In genomic region chr20:21129861-21130260, GRCh38 we compare ENCODE assay signal across 28 cellular contexts. TPM values are rescaled to one million over a fixed set of nuclear protein-coding genes. Genes with fewer than 3 reads are reported as not detected.
DNase-seq lines count a peak whose midpoint lies in the region; ATAC-seq and TF ChIP-seq lines count a peak whose summit lies in the region.
"Had no signal": no experiment of that assay in that cellular context is flagged by ENCODE, and none has a peak within 500 bp of the region (broad histone marks: within the 10 kb centered on the region; RNA-seq: fewer than 3 reads in every experiment).

No MANE protein-coding gene starts in this region.

- peaks cover 26% of the 10 kb centered on the region for H3K4me1 Mint-ChIP-seq in CD4-positive, alpha-beta T cell (ENCODE audit: low read depth)
- H3K4me1 Mint-ChIP-seq in WTC11: peaks cover 62% of the 10 kb centered on the region
- peaks cover 14% of the 10 kb centered on the region for H3K4me1 Mint-ChIP-seq in neural progenitor cell

- H3K27ac ChIP-seq in CD4-positive, alpha-beta T cell (ENCODE audit: low read depth, low read length): no peak overlapping the region
- no peak overlapping the region for H3K27ac ChIP-seq in HCT116 (ENCODE audit: low read depth, low read length)
- H3K27ac ChIP-seq in neural progenitor cell: no peak overlapping the region
- no peak overlapping the region for H3K27ac ChIP-seq in right cardiac atrium (ENCODE audit: low read length)
- H3K27ac ChIP-seq: GM23248, SK-N-MC, tibial nerve had no signal

- TF ChIP-seq RAD21 in HCT116 (IDR thresholded peaks at IDR 0.05; ENCODE audit: low read depth): no peak

- BruUV-seq in HCT116 (replicated peaks; lab: Mats Ljungman, UMichigan): no TSS peak

- CTCF ChIA-PET in CD4-positive, alpha-beta T cell (lab: Charles Lee): no interaction called here
- CTCF ChIA-PET in HCT116 (lab: Charles Lee): interaction anchor here (1.6 kb wide), 1 partner anchor 81 kb away, joined by 5 read pairs; no protein-coding TSS in a partner anchor
- CTCF ChIA-PET in WTC11 (lab: Charles Lee): interaction anchor here (1.0 to 2.3 kb wide), 8 partner anchors 11 to 264 kb away, joined by 3 to 15 read pairs (median 4); no protein-coding TSS in a partner anchor

- H3K4me2 ChIP-seq in HCT116 (ENCODE audit: low read length): no peak overlapping the region
- H3K4me2 ChIP-seq in neural progenitor cell: no peak overlapping the region

- H3K9me2 ChIP-seq in HCT116 (ENCODE audit: insufficient read depth): no peaks in the 10 kb centered on the region

- POLR2A ChIA-PET in CD4-positive, alpha-beta T cell (lab: Charles Lee): no interaction called here
- POLR2A ChIA-PET in HCT116 (lab: Charles Lee): no interaction called here
- POLR2A ChIA-PET in WTC11 (lab: Charles Lee): no interaction called here

- peaks cover 5 to 16% of the 10 kb centered on the region in 2 experiments; a peak in 3 of 4 replicates for H3K4me1 ChIP-seq in HCT116 (ENCODE audit: control insufficient read depth in 1 of 2, insufficient read depth in 2 of 2, low read length in 2 of 2)
- peaks cover 25% of the 10 kb centered on the region for H3K4me1 ChIP-seq in neural progenitor cell
- H3K4me1 ChIP-seq in right cardiac atrium (ENCODE audit: control insufficient read depth, insufficient read depth, low read length): peaks cover 3% of the 10 kb centered on the region

- H3K4me3 Mint-ChIP-seq in CD4-positive, alpha-beta T cell: peak overlapping the region; percentile 30
- no peak overlapping the region for H3K4me3 Mint-ChIP-seq in WTC11
- H3K4me3 Mint-ChIP-seq in neural progenitor cell: no peak overlapping the region
- H3K4me3 Mint-ChIP-seq: activated naive CD8-positive, alpha-beta T cell treated with anti-CD3 and anti-CD28 coated beads, Interleukin-2, amount 10 ng/mL, durations not matched to agents 7 days and 5 days; stimulated activated effector memory CD8-positive, alpha-beta T cell treated with anti-CD3 and anti-CD28 coated beads, Interleukin-12 subunit alpha, Interleukin-12 subunit beta, amount 100 ng/mL, for 72 hours had no signal

- RAD21 ChIA-PET in HCT116 (lab: Charles Lee; ENCODE audit: low non-redundant PET in 1 of 2, low total read pairs in 2 of 2, uncharacterized antibody in 2 of 2, unreplicated experiment in 2 of 2): no interaction called here

- H3F3A ChIP-seq in neural progenitor cell (ENCODE audit: low read depth): peaks cover 13% of the 10 kb centered on the region

- H3K36me3 ChIP-seq in HCT116 (ENCODE audit: control insufficient read depth in 1 of 2, insufficient read depth in 2 of 2, low read length in 2 of 2) (no peaks in the 10 kb centered on the region), neural progenitor cell (no peaks in the 10 kb centered on the region)
- H3K36me3 ChIP-seq: MG63 had no signal

- no peak for TF ChIP-seq POLR2A in HCT116 (IDR thresholded peaks at IDR 0.05; ENCODE audit: borderline replicate concordance, extremely low read depth, insufficient read depth, insufficient read length)

- 84% methylated on average over 5 of the region's 5 CpGs for WGBS in right cardiac atrium

- intact Hi-C loops in CD4-positive, alpha-beta T cell (cut with DNase I, micrococcal nuclease): loop anchor here (5.0 to 10.0 kb wide), 2 partner anchors 415 to 1078 kb away; partner anchors contain the start of genes CFAP61 (in 1 of the 2), CRNKL1 (in 1 of the 2) and RALGAPA2 (in 1 of the 2)
- intact Hi-C loops in HCT116 (cut with micrococcal nuclease): loop anchor here (5.0 kb wide), 1 partner anchor 83 kb away; no protein-coding TSS in a partner anchor
- intact Hi-C loops in right cardiac atrium (cut with DNase I): no loop called here

- no peak for DNase-seq in CD4-positive, alpha-beta T cell
- DNase-seq in HCT116 (ENCODE audit: low read depth, low spot score) (no peak), WTC11 (ENCODE audit: low spot score) (no peak), neural progenitor cell (ENCODE audit: low spot score) (no peak), right cardiac atrium (no peak)
- DNase-seq in activated CD4-positive, CD25-positive, alpha-beta regulatory T cell (lab: John Stamatoyannopoulos, UW): no peak
- DNase-seq: activated CD4-positive, alpha-beta T cell treated with anti-CD3 and anti-CD28 coated beads, Interleukin-2, amount 50 U/mL, for 48 hours; activated gamma-delta T cell treated with Interleukin-2 at 50 U/mL for 16 hours; activated naive CD8-positive, alpha-beta T cell treated with anti-CD3 and anti-CD28 coated beads, Interleukin-2, amount 10 ng/mL, durations not matched to agents 7 days and 5 days; activated T-cell treated with anti-CD3 and anti-CD28 coated beads, Interleukin-2, amount 50 U/mL, for 48 hours; aorta; Calu3; effector CD4-positive, alpha-beta T cell; glutamatergic neuron; GM23248; left ventricle myocardium superior; MG63; NCI-H1436; NCI-H2081; NCI-H446 had no signal

- no peak overlapping the region for H3K9ac ChIP-seq in HCT116 (ENCODE audit: low read length)
- no peak overlapping the region for H3K9ac ChIP-seq in neural progenitor cell
- H3K9ac ChIP-seq: GM23248 had no signal

- TF ChIP-seq CTCF in CD4-positive, alpha-beta T cell (IDR thresholded peaks at IDR 0.05): no peak
- peak in 2 of 3 experiments; percentile 13 to 15; a peak in 1 of 6 replicates for TF ChIP-seq CTCF in HCT116 (IDR thresholded peaks at IDR 0.05 in 2 of 3, conservative IDR thresholded peaks at IDR 0.05 in 1 of 3; ENCODE audit: borderline replicate concordance in 1 of 3, insufficient read depth in 1 of 3, low read depth in 2 of 3, low read length in 2 of 3)
- no peak for TF ChIP-seq CTCF in WTC11 (IDR thresholded peaks at IDR 0.05)
- peak; percentile 25 for TF ChIP-seq CTCF in neural progenitor cell (IDR thresholded peaks at IDR 0.05)

- ATAC-seq in CD4-positive, alpha-beta T cell (ENCODE audit: poor library complexity): no peak
- ATAC-seq in HCT116 (no peak), WTC11 (no peak), GM18870 (IDR thresholded peaks at IDR 0.05; ENCODE audit: unreplicated experiment) (no peak), right cardiac atrium (no peak)
- ATAC-seq: K562; left ventricle myocardium superior; stimulated activated effector memory CD8-positive, alpha-beta T cell treated with anti-CD3 and anti-CD28 coated beads, Interleukin-12 subunit alpha, Interleukin-12 subunit beta, amount 100 ng/mL, for 72 hours had no signal

- peaks cover 53% of the 10 kb centered on the region for H3K36me3 Mint-ChIP-seq in CD4-positive, alpha-beta T cell (ENCODE audit: low read depth)
- H3K36me3 Mint-ChIP-seq in WTC11 (peaks cover 5% of the 10 kb centered on the region), neural progenitor cell (no peaks in the 10 kb centered on the region)

- no peaks in the 10 kb centered on the region for H3K9me3 ChIP-seq in CD4-positive, alpha-beta T cell (ENCODE audit: control insufficient read depth, low read length)
- H3K9me3 ChIP-seq in HCT116 (ENCODE audit: control insufficient read depth in 1 of 2, insufficient read depth in 1 of 2, low read depth in 1 of 2, low read length in 2 of 2) (no peaks in the 10 kb centered on the region), neural progenitor cell (ENCODE audit: low read depth) (no peaks in the 10 kb centered on the region), right cardiac atrium (ENCODE audit: control insufficient read depth, low read length) (no peaks in the 10 kb centered on the region)
- H3K9me3 ChIP-seq: MG63, tibial nerve had no signal

- H3K27ac Mint-ChIP-seq in CD4-positive, alpha-beta T cell: no peak overlapping the region
- H3K27ac Mint-ChIP-seq in WTC11 (0 out of 2 replicates have a peak overlapping the region, but pooled peaks have one; percentile 0), neural progenitor cell (no peak overlapping the region)
- H3K27ac Mint-ChIP-seq: activated naive CD8-positive, alpha-beta T cell treated with anti-CD3 and anti-CD28 coated beads, Interleukin-2, amount 10 ng/mL, durations not matched to agents 7 days and 5 days; stimulated activated effector memory CD8-positive, alpha-beta T cell treated with anti-CD3 and anti-CD28 coated beads, Interleukin-12 subunit alpha, Interleukin-12 subunit beta, amount 100 ng/mL, for 72 hours had no signal

- no peaks in the 10 kb centered on the region for H3K9me3 Mint-ChIP-seq in CD4-positive, alpha-beta T cell
- H3K9me3 Mint-ChIP-seq in WTC11: no peaks in the 10 kb centered on the region
- H3K9me3 Mint-ChIP-seq in neural progenitor cell: no peaks in the 10 kb centered on the region
- H3K9me3 Mint-ChIP-seq: activated naive CD8-positive, alpha-beta T cell treated with anti-CD3 and anti-CD28 coated beads, Interleukin-2, amount 10 ng/mL, durations not matched to agents 7 days and 5 days; stimulated activated effector memory CD8-positive, alpha-beta T cell treated with anti-CD3 and anti-CD28 coated beads, Interleukin-12 subunit alpha, Interleukin-12 subunit beta, amount 100 ng/mL, for 72 hours had no signal

- H3K4me3 ChIP-seq in HCT116 (replicated peaks in 1 of 2; ENCODE audit: low read depth in 1 of 2, low read length in 2 of 2) (no peak overlapping the region), neural progenitor cell (no peak overlapping the region), right cardiac atrium (ENCODE audit: low read length) (no peak overlapping the region)
- H3K4me3 ChIP-seq: GM23248, K562, MG63, SK-N-MC, tibial nerve had no signal

- H3K27me3 ChIP-seq in CD4-positive, alpha-beta T cell (ENCODE audit: control insufficient read depth, insufficient read depth, low read length): no peaks in the 10 kb centered on the region
- H3K27me3 ChIP-seq in HCT116 (ENCODE audit: insufficient read depth, low read length): no peaks in the 10 kb centered on the region
- no peaks in the 10 kb centered on the region for H3K27me3 ChIP-seq in neural progenitor cell
- H3K27me3 ChIP-seq in right cardiac atrium (ENCODE audit: control insufficient read depth, insufficient read depth): no peaks in the 10 kb centered on the region
- H3K27me3 ChIP-seq: MG63, tibial nerve had no signal

- no peaks in the 10 kb centered on the region for H3K27me3 Mint-ChIP-seq in CD4-positive, alpha-beta T cell
- H3K27me3 Mint-ChIP-seq in WTC11 (ENCODE audit: low read depth) (no peaks in the 10 kb centered on the region; the same call in 1 of the 2 replicates), neural progenitor cell (ENCODE audit: insufficient read depth, low read depth) (peaks cover 3% of the 10 kb centered on the region)
- H3K27me3 Mint-ChIP-seq: activated naive CD8-positive, alpha-beta T cell treated with anti-CD3 and anti-CD28 coated beads, Interleukin-2, amount 10 ng/mL, durations not matched to agents 7 days and 5 days had no signal

- no peak overlapping the region for H2AFZ ChIP-seq in HCT116 (ENCODE audit: low read depth, low read length, poor library complexity, severe bottlenecking)
- H2AFZ ChIP-seq in neural progenitor cell (replicated peaks): no peak overlapping the region
- H2AFZ ChIP-seq: GM23248 had no signal

- no peaks in the 10 kb centered on the region for H4K20me1 ChIP-seq in HCT116 (ENCODE audit: insufficient read depth)
- peaks cover 2% of the 10 kb centered on the region for H4K20me1 ChIP-seq in neural progenitor cell (ENCODE audit: low read depth)

- H3K79me2 ChIP-seq in HCT116 (ENCODE audit: insufficient read depth, low read length) (no peaks in the 10 kb centered on the region), neural progenitor cell (ENCODE audit: low read depth) (peaks cover 37% of the 10 kb centered on the region)

RNA-seq across cellular contexts. Expression of gene KIZ, which starts 4.0 kb away (rescaled TPM):
- total RNA-seq in CD4-positive, alpha-beta T cell: 10 to 100 TPM; 31.1 to 33.8 TPM
- total RNA-seq in HCT116 (2021; ENCODE audit: unreplicated experiment): 17.6 TPM
- polyA plus RNA-seq in HCT116 (2012): 6.0 and 6.6 TPM in 2 replicates
- total RNA-seq in WTC11 (2021): 39.6 to 43.6 TPM (median 41.8 TPM) in 3 replicates
- total RNA-seq in neural progenitor cell (ENCODE audit: low replicate concordance): 40.5 and 60.0 TPM in 2 replicates
- 10 to 100 TPM; 17.1 to 37.7 (median 24.0) TPM for total RNA-seq in right cardiac atrium
- 16.1 TPM for polyA plus RNA-seq in right cardiac atrium

RNA-seq across cellular contexts. Expression of gene LINC00237, which starts 23.7 kb away (rescaled TPM):
- not detected for total RNA-seq in CD4-positive, alpha-beta T cell
- total RNA-seq in HCT116 (2021; ENCODE audit: unreplicated experiment): not detected
- not detected in 2 replicates for polyA plus RNA-seq in HCT116 (2012)
- 0.78 to 3.1 TPM (median 0.80 TPM) in 3 replicates for total RNA-seq in WTC11 (2021)
- total RNA-seq in neural progenitor cell (ENCODE audit: low replicate concordance): not detected in 2 replicates
- not detected for total RNA-seq in right cardiac atrium
- not detected for polyA plus RNA-seq in right cardiac atrium
- total RNA-seq: aorta; Calu3; GM23248; K562; left ventricle myocardium superior; myocyte; posterior vena cava; T-helper 1 cell treated with Interleukin-12 subunit alpha and Interleukin-12 subunit beta and Interleukin-4 antibody, amounts not matched to agents 30 ng/mL and 1 ng/mL, for 36 hours; tibial nerve had no signal
- polyA plus RNA-seq: GM23248, K562 had no signal

Comparison
In these comparisons a context has a peak if more than half of its experiments do, and no peak if none do; other contexts are left out.
1. CTCF ChIP-seq: peak in HCT116 (2 of 3) and neural progenitor cell (single experiment); none in CD4-positive, alpha-beta T cell (single experiment) and WTC11 (single experiment).
2. intact Hi-C loops: an anchor here in CD4-positive, alpha-beta T cell (5.0 to 10.0 kb wide) and HCT116 (5.0 kb wide); none called in right cardiac atrium.